ENCODE assay signal across 8 cellular contexts in the genomic region with DNA sequence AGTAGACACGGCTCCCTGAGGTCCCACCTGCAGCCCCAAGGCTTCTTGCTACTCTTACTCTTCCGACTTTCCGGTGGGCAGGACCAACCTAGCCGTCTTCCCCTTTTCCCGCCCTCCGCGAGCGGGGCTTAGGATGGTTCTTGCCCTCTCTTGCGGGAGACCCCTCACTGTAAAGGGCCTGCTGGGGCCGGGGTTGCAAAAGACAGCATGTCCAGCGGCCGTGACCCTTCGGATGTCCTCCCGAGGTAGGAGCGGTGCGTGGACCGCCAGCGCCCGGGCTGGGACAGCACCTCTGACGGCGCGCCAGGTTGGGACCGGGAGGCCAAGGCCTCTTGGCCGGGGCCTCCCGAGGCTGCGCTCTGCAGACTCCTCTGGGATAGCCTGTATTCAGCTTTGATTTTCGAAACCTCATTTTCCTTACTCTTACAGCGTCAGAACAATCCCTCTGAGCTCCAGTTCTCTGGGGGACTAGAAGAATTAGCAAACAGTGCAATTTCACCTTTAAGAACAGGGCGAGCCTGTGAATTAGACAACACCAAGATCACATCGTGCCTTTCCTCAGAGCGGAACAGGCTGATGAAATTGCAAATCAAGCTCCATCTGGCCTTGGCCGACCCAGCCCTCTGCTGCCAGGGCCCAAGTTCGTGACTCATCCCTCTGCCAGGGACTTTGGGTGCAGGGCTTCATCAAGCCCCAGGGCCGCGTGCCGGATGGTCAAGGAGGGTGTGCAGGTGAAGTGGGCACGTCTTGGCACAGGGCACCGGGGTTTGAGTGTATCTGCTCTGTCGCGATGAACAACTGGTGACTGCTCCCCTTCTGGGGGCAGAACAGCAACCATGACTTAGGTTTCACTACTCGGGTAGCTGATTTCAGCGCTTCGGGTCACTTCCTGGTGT. TPM values are rescaled to one million over a fixed set of nuclear protein-coding genes. Genes with fewer than 3 reads are reported as not detected.
DNase-seq lines count a peak whose midpoint lies in the region; ATAC-seq, FAIRE-seq and TF ChIP-seq lines count a peak whose summit lies in the region.

No MANE protein-coding gene starts in this region.

- H3K23ac ChIP-seq in mesendoderm (ENCODE audit: low read length), result peak overlapping the region; percentile 80

- H2BK120ac ChIP-seq in mesendoderm (ENCODE audit: low read depth, low read length), result no peak overlapping the region

- no peak overlapping the region for H3K4ac ChIP-seq in mesendoderm (ENCODE audit: low read depth, low read length)

- peak overlapping the region; percentile 90 for H3K56ac ChIP-seq in mesendoderm (ENCODE audit: low read length)

- H3K27me3 ChIP-seq in HUES64 (ENCODE audit: insufficient read depth, low read length) (peaks cover 56% of the 10 kb centered on the region), colonic mucosa (no peaks in the 10 kb centered on the region), mesendoderm (ENCODE audit: insufficient read depth, low read length, poor library complexity) (no peaks in the 10 kb centered on the region)

- FAIRE-seq in GM12892 (lab: Jason Lieb, UNC), result no peak

- H3K27ac ChIP-seq in HUES64 (ENCODE audit: low read depth, low read length), result no peak overlapping the region
- peak overlapping the region; percentile 65 for H3K27ac ChIP-seq in colonic mucosa
- no peak overlapping the region for H3K27ac ChIP-seq in mesendoderm (ENCODE audit: low read depth, low read length)

- no peaks in the 10 kb centered on the region for H3K36me3 ChIP-seq in HUES64 (ENCODE audit: insufficient read depth, low read length)
- H3K36me3 ChIP-seq in colonic mucosa, result no peaks in the 10 kb centered on the region
- H3K36me3 ChIP-seq in mesendoderm (ENCODE audit: control insufficient read depth, insufficient read depth, low read length), result no peaks in the 10 kb centered on the region

- peaks cover 4% of the 10 kb centered on the region; the same call in 1 of the 2 replicates for H3K4me1 ChIP-seq in HUES64 (ENCODE audit: insufficient read depth, low read length)
- H3K4me1 ChIP-seq in colonic mucosa, result no peaks in the 10 kb centered on the region
- H3K4me1 ChIP-seq in mesendoderm (ENCODE audit: control insufficient read depth, low read depth, low read length), result peaks cover 3% of the 10 kb centered on the region

- H3K79me2 ChIP-seq in mesendoderm (ENCODE audit: control insufficient read depth, insufficient read depth, low read length), result no peaks in the 10 kb centered on the region

- no peak overlapping the region for H2BK5ac ChIP-seq in mesendoderm (ENCODE audit: low read length)

- H3K9ac ChIP-seq in HUES64 (ENCODE audit: low read depth, low read length), result peak overlapping the region; percentile 79
- peak overlapping the region; percentile 48 to 62 for H3K9ac ChIP-seq in colonic mucosa (ENCODE audit: low read depth in 2 of 2, low read length in 2 of 2)
- peak overlapping the region; percentile 74 for H3K9ac ChIP-seq in mesendoderm (ENCODE audit: low read length)

- H3K9me3 ChIP-seq in HUES64 (ENCODE audit: insufficient read depth, low read depth, low read length) (no peaks in the 10 kb centered on the region), colonic mucosa (no peaks in the 10 kb centered on the region)

- H3K4me3 ChIP-seq in GM08714 (ENCODE audit: low read length), result peak overlapping the region; percentile 56; the same call in 1 of the 2 replicates
- H3K4me3 ChIP-seq in HUES64 (ENCODE audit: low read length), result peak overlapping the region; percentile 79
- H3K4me3 ChIP-seq in colonic mucosa, result peak overlapping the region; percentile 83
- peak overlapping the region; percentile 60 for H3K4me3 ChIP-seq in mesendoderm (ENCODE audit: low read length)

- DNase-seq in colonic mucosa (peak; percentile 40), mesendoderm (peak; percentile 73), GM12892 (ENCODE audit: insufficient read length) (no peak)
- DNase-seq in stimulated activated CD4-positive, alpha-beta T cell treated with anti-CD3 and anti-CD28 coated beads, Interleukin-4, amount 100 ng/mL, for 1 hour, result no peak

- H3K4me2 ChIP-seq in mesendoderm (ENCODE audit: low read length), result peak overlapping the region; percentile 76

- 29% methylated on average over 43 of the region's 43 CpGs for WGBS in HUES64
- no CpG with 5 or more reads among the region's 43 CpGs for WGBS in mesendoderm (ENCODE audit: extremely low coverage, insufficient coverage, low lambda C conversion rate)

- no peak for TF ChIP-seq CTCF in colonic mucosa (IDR thresholded peaks at IDR 0.05)

- no peak overlapping the region for H2AK5ac ChIP-seq in mesendoderm (ENCODE audit: low read length)

- H3K79me1 ChIP-seq in mesendoderm (ENCODE audit: low read length), result no peaks in the 10 kb centered on the region

- ATAC-seq in GM21515 (IDR thresholded peaks at IDR 0.05; ENCODE audit: unreplicated experiment) (no peak), HG03159 (IDR thresholded peaks at IDR 0.05; ENCODE audit: unreplicated experiment) (no peak)

- intact Hi-C loops in colonic mucosa (cut with DNase I), result loop anchor here (10.0 kb wide), 1 partner anchor 97 kb away; no protein-coding TSS in a partner anchor

- H3K18ac ChIP-seq in mesendoderm (ENCODE audit: low read length), result peak overlapping the region; percentile 53

- no peak overlapping the region for H4K5ac ChIP-seq in mesendoderm (ENCODE audit: low read length)

- no peak overlapping the region for H4K8ac ChIP-seq in mesendoderm (ENCODE audit: low read depth, low read length)

- no peak for TF ChIP-seq POLR2A in GM12892 (IDR thresholded peaks at IDR 0.05; ENCODE audit: low read depth, low read length)

- H2BK15ac ChIP-seq in mesendoderm (replicated peaks; ENCODE audit: low read depth), result no peak overlapping the region

RNA-seq across cellular contexts. Expression of a gene that starts 0.8 kb away (rescaled TPM):
- 2.4 TPM for polyA plus RNA-seq in HUES64 (2013, experiment 1 of 2)
- 2.5 TPM for polyA plus RNA-seq in HUES64 (2013, experiment 2 of 2)
- total RNA-seq in colonic mucosa, result 10 to 100 TPM in 1 of 2 donors, 1 to 10 TPM in 1; 6.8 to 10.0 TPM
- polyA plus RNA-seq in mesendoderm (2013, experiment 1 of 2), result 1.1 TPM
- polyA plus RNA-seq in mesendoderm (2013, experiment 2 of 2), result 1.2 TPM
- 1.3 TPM for polyA plus RNA-seq in GM12892 (2012; ENCODE audit: missing spikeins)

RNA-seq across cellular contexts. Expression of a gene that starts 58.4 kb away (rescaled TPM):
- polyA plus RNA-seq in HUES64 (2013, experiment 1 of 2), result 74.9 TPM
- polyA plus RNA-seq in HUES64 (2013, experiment 2 of 2), result 75.7 TPM
- 10 to 100 TPM; 48.3 to 51.6 TPM for total RNA-seq in colonic mucosa
- polyA plus RNA-seq in mesendoderm (2013, experiment 1 of 2), result 98.4 TPM
- polyA plus RNA-seq in mesendoderm (2013, experiment 2 of 2), result 97.3 TPM
- polyA plus RNA-seq in GM12892 (2012; ENCODE audit: missing spikeins), result 91.3 TPM

RNA-seq across cellular contexts. Expression of a gene that starts 58.9 kb away (rescaled TPM):
- polyA plus RNA-seq in HUES64 (2013, experiment 1 of 2), result 43.6 TPM
- 50.3 TPM for polyA plus RNA-seq in HUES64 (2013, experiment 2 of 2)
- total RNA-seq in colonic mucosa, result 10 to 100 TPM in 1 of 2 donors, 1 to 10 TPM in 1; 9.9 to 15.3 TPM
- 17.2 TPM for polyA plus RNA-seq in mesendoderm (2013, experiment 1 of 2)
- polyA plus RNA-seq in mesendoderm (2013, experiment 2 of 2), result 18.0 TPM
- 26.8 TPM for polyA plus RNA-seq in GM12892 (2012; ENCODE audit: missing spikeins)

Comparison
In these comparisons a context has a peak if more than half of its experiments do, and no peak if none do; other contexts are left out.
1. DNase-seq: peak in colonic mucosa (single experiment) and mesendoderm (single experiment); none in stimulated activated CD4-positive, alpha-beta T cell treated with anti-CD3 and anti-CD28 coated beads, Interleukin-4, amount 100 ng/mL, for 1 hour (single experiment) and GM12892 (single experiment).
2. Peak in every context shown above with its lines, with median percentiles within 50 percentile points of each other: H3K4me3 ChIP-seq and H3K9ac ChIP-seq.